Comparison of ENCODE assay signal across 30 cellular contexts in genomic region chr13:76715043-76715442, GRCh38.
"Had no signal": no experiment of that assay in that cellular context is flagged by ENCODE, and none has a peak within 500 bp of the region (broad histone marks: within the 10 kb centered on the region; RNA-seq: fewer than 3 reads in every experiment).

No MANE protein-coding gene starts in this region.

- H3K79me2 ChIP-seq: hepatocyte had no signal

- H3K9me3 ChIP-seq: esophagus squamous epithelium, sigmoid colon, thyroid gland, upper lobe of right lung had no signal

- H3K27me3 ChIP-seq: esophagus squamous epithelium, hepatocyte, sigmoid colon, thyroid gland, upper lobe of right lung had no signal

- H3K4me1 Mint-ChIP-seq: activated naive CD4-positive, alpha-beta T cell treated with anti-CD3 and anti-CD28 coated beads, Interleukin-2, amount 10 ng/mL, durations not matched to agents 7 days and 5 days; stimulated activated memory B cell treated with anti-CD40 and anti-IgM and Interleukin-4, amounts not matched to agents 10 μg/mL and 1 μg/mL and 100 μg/mL, for 72 hours; stimulated activated naive CD8-positive, alpha-beta T cell treated with anti-CD3 and anti-CD28 coated beads, Interleukin-15, amount 100 ng/mL, for 72 hours had no signal

- H3K27me3 Mint-ChIP-seq: activated CD4-positive, alpha-beta memory T cell treated with anti-CD3 and anti-CD28 coated beads for 36 hours; activated naive CD4-positive, alpha-beta T cell treated with anti-CD3 and anti-CD28 coated beads, Interleukin-2, amount 10 ng/mL, durations not matched to agents 7 days and 5 days; activated T-cell treated with anti-CD3 and anti-CD28 coated beads, Interleukin-2, amount 50 U/mL, for 24 hours; dendritic cell treated with granulocyte-macrophage colony-stimulating factor and Interleukin-4, amounts not matched to agents 40 ng/mL and 50 ng/mL, for 4 days; stimulated activated memory B cell treated with anti-CD40 and anti-IgM and Interleukin-4, amounts not matched to agents 10 μg/mL and 1 μg/mL and 100 μg/mL, for 72 hours; stimulated activated naive CD8-positive, alpha-beta T cell treated with anti-CD3 and anti-CD28 coated beads, Interleukin-15, amount 100 ng/mL, for 72 hours had no signal

- H3K36me3 ChIP-seq: esophagus squamous epithelium, sigmoid colon, thyroid gland, upper lobe of right lung had no signal

- H3K36me3 Mint-ChIP-seq: activated CD4-positive, alpha-beta memory T cell treated with anti-CD3 and anti-CD28 coated beads for 36 hours; activated naive CD4-positive, alpha-beta T cell treated with anti-CD3 and anti-CD28 coated beads, Interleukin-2, amount 10 ng/mL, durations not matched to agents 7 days and 5 days; natural killer cell treated with Interleukin-12 subunit alpha and Interleukin-12 subunit beta and Interleukin-15 and Interleukin-18, amount 100 ng/mL, for 72 hours; stimulated activated memory B cell treated with anti-CD40 and anti-IgM and Interleukin-4, amounts not matched to agents 10 μg/mL and 1 μg/mL and 100 μg/mL, for 72 hours had no signal

- H3K27ac ChIP-seq: epithelial cell of prostate, esophagus squamous epithelium, sigmoid colon, thyroid gland, upper lobe of right lung, VCaP had no signal

- H3K9me3 Mint-ChIP-seq: activated CD4-positive, alpha-beta memory T cell treated with anti-CD3 and anti-CD28 coated beads for 36 hours; activated naive CD4-positive, alpha-beta T cell treated with anti-CD3 and anti-CD28 coated beads, Interleukin-2, amount 10 ng/mL, durations not matched to agents 7 days and 5 days; activated T-cell treated with anti-CD3 and anti-CD28 coated beads, Interleukin-2, amount 50 U/mL, for 24 hours; dendritic cell treated with granulocyte-macrophage colony-stimulating factor and Interleukin-4, amounts not matched to agents 40 ng/mL and 50 ng/mL, for 4 days; natural killer cell treated with Interleukin-12 subunit alpha and Interleukin-12 subunit beta and Interleukin-15 and Interleukin-18, amount 100 ng/mL, for 72 hours; stimulated activated memory B cell treated with anti-CD40 and anti-IgM and Interleukin-4, amounts not matched to agents 10 μg/mL and 1 μg/mL and 100 μg/mL, for 72 hours; stimulated activated naive CD8-positive, alpha-beta T cell treated with anti-CD3 and anti-CD28 coated beads, Interleukin-15, amount 100 ng/mL, for 72 hours; T-helper 1 cell treated with Interleukin-12 subunit alpha and Interleukin-12 subunit beta and Interleukin-4 antibody, amounts not matched to agents 30 μg/mL and 1 μg/mL, for 36 hours had no signal

- H2AFZ ChIP-seq: hepatocyte had no signal

- H3K27ac Mint-ChIP-seq: activated CD4-positive, alpha-beta memory T cell treated with anti-CD3 and anti-CD28 coated beads for 36 hours; activated naive CD4-positive, alpha-beta T cell treated with anti-CD3 and anti-CD28 coated beads, Interleukin-2, amount 10 ng/mL, durations not matched to agents 7 days and 5 days; activated T-cell treated with anti-CD3 and anti-CD28 coated beads, Interleukin-2, amount 50 U/mL, for 24 hours; dendritic cell treated with granulocyte-macrophage colony-stimulating factor and Interleukin-4, amounts not matched to agents 40 ng/mL and 50 ng/mL, for 4 days; natural killer cell treated with Interleukin-12 subunit alpha and Interleukin-12 subunit beta and Interleukin-15 and Interleukin-18, amount 100 ng/mL, for 72 hours; stimulated activated memory B cell treated with anti-CD40 and anti-IgM and Interleukin-4, amounts not matched to agents 10 μg/mL and 1 μg/mL and 100 μg/mL, for 72 hours; stimulated activated naive CD8-positive, alpha-beta T cell treated with anti-CD3 and anti-CD28 coated beads, Interleukin-15, amount 100 ng/mL, for 72 hours; T-helper 1 cell treated with Interleukin-12 subunit alpha and Interleukin-12 subunit beta and Interleukin-4 antibody, amounts not matched to agents 30 μg/mL and 1 μg/mL, for 36 hours had no signal

- H3K4me2 ChIP-seq: hepatocyte, smooth muscle cell had no signal

- H3K4me3 ChIP-seq: esophagus squamous epithelium, hepatocyte, sigmoid colon, smooth muscle cell, thyroid gland, upper lobe of right lung had no signal

- H3K4me3 Mint-ChIP-seq: activated CD4-positive, alpha-beta memory T cell treated with anti-CD3 and anti-CD28 coated beads for 36 hours; activated naive CD4-positive, alpha-beta T cell treated with anti-CD3 and anti-CD28 coated beads, Interleukin-2, amount 10 ng/mL, durations not matched to agents 7 days and 5 days; activated T-cell treated with anti-CD3 and anti-CD28 coated beads, Interleukin-2, amount 50 U/mL, for 24 hours; dendritic cell treated with granulocyte-macrophage colony-stimulating factor and Interleukin-4, amounts not matched to agents 40 ng/mL and 50 ng/mL, for 4 days; natural killer cell treated with Interleukin-12 subunit alpha and Interleukin-12 subunit beta and Interleukin-15 and Interleukin-18, amount 100 ng/mL, for 72 hours; stimulated activated memory B cell treated with anti-CD40 and anti-IgM and Interleukin-4, amounts not matched to agents 10 μg/mL and 1 μg/mL and 100 μg/mL, for 72 hours; stimulated activated naive CD8-positive, alpha-beta T cell treated with anti-CD3 and anti-CD28 coated beads, Interleukin-15, amount 100 ng/mL, for 72 hours; T-helper 1 cell treated with Interleukin-12 subunit alpha and Interleukin-12 subunit beta and Interleukin-4 antibody, amounts not matched to agents 30 μg/mL and 1 μg/mL, for 36 hours had no signal

- DNase-seq: activated CD4-positive, alpha-beta memory T cell treated with anti-CD3 and anti-CD28 coated beads for 36 hours; activated CD4-positive, alpha-beta T cell treated with anti-CD3 and anti-CD28 coated beads for 48 hours; activated CD8-positive, alpha-beta memory T cell treated with anti-CD3 and anti-CD28 coated beads, Interleukin-2, amount 50 U/mL, for 48 hours; activated gamma-delta T cell; activated naive CD4-positive, alpha-beta T cell treated with anti-CD3 and anti-CD28 coated beads, Interleukin-2, amount 10 ng/mL, durations not matched to agents 7 days and 5 days; activated T-cell treated with anti-CD3 and anti-CD28 coated beads, Interleukin-2, amount 50 U/mL, for 24 hours; amygdala; central memory CD4-positive, alpha-beta T cell; effector CD4-positive, alpha-beta T cell; esophagus squamous epithelium; foreskin melanocyte; islet precursor cell; sigmoid colon; stimulated activated CD4-positive, alpha-beta T cell treated with anti-CD3 and anti-CD28 coated beads, Interleukin-1b, Interleukin-23, amount 100 ng/mL, for 48 hours; stimulated activated CD4-positive, alpha-beta T cell treated with anti-CD3 and anti-CD28 coated beads, Interleukin-4, amount 100 ng/mL, for 4 hours; stimulated activated CD8-positive, alpha-beta memory T cell treated with anti-CD3 and anti-CD28 coated beads, Interleukin-4, amount 100 ng/mL, for 48 hours; stimulated activated naive CD8-positive, alpha-beta T cell treated with anti-CD3 and anti-CD28 coated beads, Interleukin-15, amount 100 ng/mL, for 72 hours; substantia nigra; SW 1271; T-helper 9 cell; thyroid gland; upper lobe of right lung had no signal

- H3K4me1 ChIP-seq: thyroid gland had no signal
